In genomic region chr17:79831367-79832210, GRCh38 we compare ENCODE assay signal across 1 cellular context.
TF ChIP-seq lines count a peak whose summit lies in the region.

No MANE protein-coding gene starts in this region.

TF ChIP-seq in HepG2, 621 proteins besides CTCF, POLR2A, EP300 and RAD21 (continued from another document and continues in another):
- TF ChIP-seq ARID4A (CRISPR knock-in tag; IDR thresholded peaks at IDR 0.05; ENCODE audit: borderline replicate concordance) = peak; percentile 58; the same call in 1 of the 2 replicates
- TF ChIP-seq PRPF4 (IDR thresholded peaks at IDR 0.05; ENCODE audit: low read depth, low read length, poor library complexity, severe bottlenecking) = peak; percentile 98
- TF ChIP-seq DPF2 (CRISPR knock-in tag; IDR thresholded peaks at IDR 0.05; ENCODE audit: borderline replicate concordance, low read depth) = peak; percentile 37; the same call in 1 of the 2 replicates
- TF ChIP-seq MIXL1 (CRISPR knock-in tag; IDR thresholded peaks at IDR 0.05) = 0 out of 2 replicates have a peak, but pooled peaks have one; percentile 12
- TF ChIP-seq, protein P1, sequence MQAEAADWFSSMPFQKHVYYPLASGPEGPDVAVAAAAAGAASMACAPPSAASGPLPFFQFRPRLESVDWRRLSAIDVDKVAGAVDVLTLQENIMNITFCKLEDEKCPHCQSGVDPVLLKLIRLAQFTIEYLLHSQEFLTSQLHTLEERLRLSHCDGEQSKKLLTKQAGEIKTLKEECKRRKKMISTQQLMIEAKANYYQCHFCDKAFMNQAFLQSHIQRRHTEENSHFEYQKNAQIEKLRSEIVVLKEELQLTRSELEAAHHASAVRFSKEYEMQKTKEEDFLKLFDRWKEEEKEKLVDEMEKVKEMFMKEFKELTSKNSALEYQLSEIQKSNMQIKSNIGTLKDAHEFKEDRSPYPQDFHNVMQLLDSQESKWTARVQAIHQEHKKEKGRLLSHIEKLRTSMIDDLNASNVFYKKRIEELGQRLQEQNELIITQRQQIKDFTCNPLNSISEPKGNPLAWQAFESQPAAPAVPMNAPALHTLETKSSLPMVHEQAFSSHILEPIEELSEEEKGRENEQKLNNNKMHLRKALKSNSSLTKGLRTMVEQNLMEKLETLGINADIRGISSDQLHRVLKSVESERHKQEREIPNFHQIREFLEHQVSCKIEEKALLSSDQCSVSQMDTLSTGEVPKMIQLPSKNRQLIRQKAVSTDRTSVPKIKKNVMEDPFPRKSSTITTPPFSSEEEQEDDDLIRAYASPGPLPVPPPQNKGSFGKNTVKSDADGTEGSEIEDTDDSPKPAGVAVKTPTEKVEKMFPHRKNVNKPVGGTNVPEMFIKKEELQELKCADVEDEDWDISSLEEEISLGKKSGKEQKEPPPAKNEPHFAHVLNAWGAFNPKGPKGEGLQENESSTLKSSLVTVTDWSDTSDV (CRISPR knock-in tag; IDR thresholded peaks at IDR 0.05) = peak; percentile 54; the same call in 1 of the 2 replicates
- TF ChIP-seq THRA (CRISPR knock-in tag; IDR thresholded peaks at IDR 0.05; ENCODE audit: borderline replicate concordance) = peak; percentile 12; the same call in 1 of the 2 replicates
- peak; percentile 61; the same call in 1 of the 2 replicates for TF ChIP-seq HMGXB3 (CRISPR knock-in tag; IDR thresholded peaks at IDR 0.05; ENCODE audit: borderline replicate concordance)
- no peak for TF ChIP-seq SOX6 (IDR thresholded peaks at IDR 0.05)
- peak; percentile 19 for TF ChIP-seq SOX6 (CRISPR knock-in tag; IDR thresholded peaks at IDR 0.05)
- TF ChIP-seq, protein P2, sequence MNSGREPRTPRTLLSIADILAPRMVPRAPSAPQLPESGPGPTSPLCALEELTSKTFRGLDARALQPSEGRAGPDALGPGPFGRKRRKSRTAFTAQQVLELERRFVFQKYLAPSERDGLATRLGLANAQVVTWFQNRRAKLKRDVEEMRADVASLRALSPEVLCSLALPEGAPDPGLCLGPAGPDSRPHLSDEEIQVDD (CRISPR knock-in tag; IDR thresholded peaks at IDR 0.05; ENCODE audit: borderline replicate concordance) = peak; percentile 85; the same call in 1 of the 2 replicates
- TF ChIP-seq, protein P3, sequence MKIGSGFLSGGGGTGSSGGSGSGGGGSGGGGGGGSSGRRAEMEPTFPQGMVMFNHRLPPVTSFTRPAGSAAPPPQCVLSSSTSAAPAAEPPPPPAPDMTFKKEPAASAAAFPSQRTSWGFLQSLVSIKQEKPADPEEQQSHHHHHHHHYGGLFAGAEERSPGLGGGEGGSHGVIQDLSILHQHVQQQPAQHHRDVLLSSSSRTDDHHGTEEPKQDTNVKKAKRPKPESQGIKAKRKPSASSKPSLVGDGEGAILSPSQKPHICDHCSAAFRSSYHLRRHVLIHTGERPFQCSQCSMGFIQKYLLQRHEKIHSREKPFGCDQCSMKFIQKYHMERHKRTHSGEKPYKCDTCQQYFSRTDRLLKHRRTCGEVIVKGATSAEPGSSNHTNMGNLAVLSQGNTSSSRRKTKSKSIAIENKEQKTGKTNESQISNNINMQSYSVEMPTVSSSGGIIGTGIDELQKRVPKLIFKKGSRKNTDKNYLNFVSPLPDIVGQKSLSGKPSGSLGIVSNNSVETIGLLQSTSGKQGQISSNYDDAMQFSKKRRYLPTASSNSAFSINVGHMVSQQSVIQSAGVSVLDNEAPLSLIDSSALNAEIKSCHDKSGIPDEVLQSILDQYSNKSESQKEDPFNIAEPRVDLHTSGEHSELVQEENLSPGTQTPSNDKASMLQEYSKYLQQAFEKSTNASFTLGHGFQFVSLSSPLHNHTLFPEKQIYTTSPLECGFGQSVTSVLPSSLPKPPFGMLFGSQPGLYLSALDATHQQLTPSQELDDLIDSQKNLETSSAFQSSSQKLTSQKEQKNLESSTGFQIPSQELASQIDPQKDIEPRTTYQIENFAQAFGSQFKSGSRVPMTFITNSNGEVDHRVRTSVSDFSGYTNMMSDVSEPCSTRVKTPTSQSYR (CRISPR knock-in tag; IDR thresholded peaks at IDR 0.05; ENCODE audit: borderline replicate concordance) = peak; percentile 95
- TF ChIP-seq ZNF253 (CRISPR knock-in tag; IDR thresholded peaks at IDR 0.05; ENCODE audit: borderline replicate concordance) = peak; percentile 81; the same call in 1 of the 2 replicates
- peak; percentile 2; the same call in 1 of the 2 replicates for TF ChIP-seq MYPOP (CRISPR knock-in tag; IDR thresholded peaks at IDR 0.05)
- 0 out of 2 replicates have a peak, but pooled peaks have one; percentile 40 for TF ChIP-seq ZZZ3 (CRISPR knock-in tag; IDR thresholded peaks at IDR 0.05; ENCODE audit: borderline replicate concordance)
- peak; percentile 32; the same call in 1 of the 2 replicates for TF ChIP-seq TOPORS (CRISPR knock-in tag; IDR thresholded peaks at IDR 0.05)
- peak; percentile 61; the same call in 1 of the 2 replicates for TF ChIP-seq BHLHE40 (IDR thresholded peaks at IDR 0.05; ENCODE audit: low read length)
- TF ChIP-seq GATAD2A (CRISPR knock-in tag; IDR thresholded peaks at IDR 0.05) = peak; percentile 64
- TF ChIP-seq MLLT10 (CRISPR knock-in tag; IDR thresholded peaks at IDR 0.05) = no peak
- 0 out of 2 replicates have a peak, but pooled peaks have one; percentile 32 for TF ChIP-seq TGIF2 (CRISPR knock-in tag; IDR thresholded peaks at IDR 0.05)
- peak; percentile 35; the same call in 1 of the 2 replicates for TF ChIP-seq NR2F6 (IDR thresholded peaks at IDR 0.05)
- TF ChIP-seq NR2F6 (CRISPR knock-in tag; IDR thresholded peaks at IDR 0.05) = peak; percentile 77; the same call in 1 of the 2 replicates
- 0 out of 2 replicates have a peak, but pooled peaks have one; percentile 20 for TF ChIP-seq MXD3 (CRISPR knock-in tag; IDR thresholded peaks at IDR 0.05)
- TF ChIP-seq ZNF770 (CRISPR knock-in tag; IDR thresholded peaks at IDR 0.05) = no peak
- TF ChIP-seq HNRNPL (IDR thresholded peaks at IDR 0.05; ENCODE audit: low read depth, low read length) = peak; percentile 90; the same call in 1 of the 2 replicates
- TF ChIP-seq KDM6A (CRISPR knock-in tag; IDR thresholded peaks at IDR 0.05; ENCODE audit: low read depth) = 0 out of 2 replicates have a peak, but pooled peaks have one; percentile 16
- no peak for TF ChIP-seq IKZF4 (CRISPR knock-in tag; IDR thresholded peaks at IDR 0.05; ENCODE audit: borderline replicate concordance, low read depth, not compliant biosample characterization)
- TF ChIP-seq, protein P4, sequence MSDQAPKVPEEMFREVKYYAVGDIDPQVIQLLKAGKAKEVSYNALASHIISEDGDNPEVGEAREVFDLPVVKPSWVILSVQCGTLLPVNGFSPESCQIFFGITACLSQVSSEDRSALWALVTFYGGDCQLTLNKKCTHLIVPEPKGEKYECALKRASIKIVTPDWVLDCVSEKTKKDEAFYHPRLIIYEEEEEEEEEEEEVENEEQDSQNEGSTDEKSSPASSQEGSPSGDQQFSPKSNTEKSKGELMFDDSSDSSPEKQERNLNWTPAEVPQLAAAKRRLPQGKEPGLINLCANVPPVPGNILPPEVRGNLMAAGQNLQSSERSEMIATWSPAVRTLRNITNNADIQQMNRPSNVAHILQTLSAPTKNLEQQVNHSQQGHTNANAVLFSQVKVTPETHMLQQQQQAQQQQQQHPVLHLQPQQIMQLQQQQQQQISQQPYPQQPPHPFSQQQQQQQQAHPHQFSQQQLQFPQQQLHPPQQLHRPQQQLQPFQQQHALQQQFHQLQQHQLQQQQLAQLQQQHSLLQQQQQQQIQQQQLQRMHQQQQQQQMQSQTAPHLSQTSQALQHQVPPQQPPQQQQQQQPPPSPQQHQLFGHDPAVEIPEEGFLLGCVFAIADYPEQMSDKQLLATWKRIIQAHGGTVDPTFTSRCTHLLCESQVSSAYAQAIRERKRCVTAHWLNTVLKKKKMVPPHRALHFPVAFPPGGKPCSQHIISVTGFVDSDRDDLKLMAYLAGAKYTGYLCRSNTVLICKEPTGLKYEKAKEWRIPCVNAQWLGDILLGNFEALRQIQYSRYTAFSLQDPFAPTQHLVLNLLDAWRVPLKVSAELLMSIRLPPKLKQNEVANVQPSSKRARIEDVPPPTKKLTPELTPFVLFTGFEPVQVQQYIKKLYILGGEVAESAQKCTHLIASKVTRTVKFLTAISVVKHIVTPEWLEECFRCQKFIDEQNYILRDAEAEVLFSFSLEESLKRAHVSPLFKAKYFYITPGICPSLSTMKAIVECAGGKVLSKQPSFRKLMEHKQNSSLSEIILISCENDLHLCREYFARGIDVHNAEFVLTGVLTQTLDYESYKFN (CRISPR knock-in tag; conservative IDR thresholded peaks at IDR 0.05) = peak; percentile 71
